In the genomic region with DNA sequence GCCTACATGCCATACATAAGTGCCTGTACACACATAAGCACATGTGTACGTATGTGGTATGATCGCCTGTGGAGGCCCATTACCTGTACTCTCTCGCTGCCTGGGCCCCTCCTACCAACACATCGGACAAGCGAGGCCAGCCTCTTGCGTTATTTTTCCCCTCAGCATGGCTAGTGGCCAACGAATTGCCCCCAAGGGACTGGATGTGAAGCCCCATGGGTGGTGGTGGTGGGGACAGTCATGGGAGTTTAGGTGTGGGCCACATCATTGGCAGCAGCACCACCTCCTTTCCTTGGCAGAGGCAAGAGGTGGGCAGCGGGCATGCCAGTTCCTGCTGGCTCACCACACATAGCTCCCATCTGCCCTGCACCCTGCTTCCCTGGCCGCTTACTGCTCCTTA, we compare ENCODE assay signal across 16 cellular contexts.
"Had no signal": no experiment of that assay in that cellular context is flagged by ENCODE, and none has a peak within 500 bp of the region (broad histone marks: within the 10 kb centered on the region; RNA-seq: fewer than 3 reads in every experiment).

No MANE protein-coding gene starts in this region.

- DNase-seq: activated CD4-positive, alpha-beta T cell treated with anti-CD3 and anti-CD28 coated beads for 36 hours; activated CD4-positive, alpha-beta T cell treated with anti-CD3 and anti-CD28 coated beads, Interleukin-2, amount 50 U/mL, for 48 hours; activated CD8-positive, alpha-beta memory T cell treated with anti-CD3 and anti-CD28 coated beads, Interleukin-2, amount 10 ng/mL, durations not matched to agents 7 days and 5 days; activated naive CD4-positive, alpha-beta T cell treated with Interleukin-2 at 50 U/mL for 16 hours; central memory CD4-positive, alpha-beta T cell; foreskin melanocyte; hypothalamus; left lung; mesendoderm; naive thymus-derived CD8-positive, alpha-beta T cell; spleen; stimulated activated CD4-positive, alpha-beta T cell treated with anti-CD3 and anti-CD28 coated beads, Interleukin-4, amount 100 ng/mL, for 4 hours; stimulated activated naive B cell treated with anti-CD40 and anti-IgM and Interleukin-4, amounts not matched to agents 10 μg/mL and 1 μg/mL and 100 μg/mL, for 72 hours had no signal

- H3K27ac ChIP-seq: epithelial cell of prostate, left lung had no signal

- H3K9me3 ChIP-seq: left lung, spleen, tibial nerve had no signal

- ATAC-seq: activated CD4-positive, alpha-beta T cell treated with anti-CD3 and anti-CD28 coated beads for 36 hours; activated CD8-positive, alpha-beta memory T cell treated with anti-CD3 and anti-CD28 coated beads, Interleukin-2, amount 10 ng/mL, durations not matched to agents 7 days and 5 days; activated T-helper 17 cell treated with anti-CD3 and anti-CD28 coated beads, Interleukin-2, amount 50 U/mL, for 72 hours; naive thymus-derived CD8-positive, alpha-beta T cell; stimulated activated naive B cell treated with anti-CD40 and anti-IgM and Interleukin-4, amounts not matched to agents 10 μg/mL and 1 μg/mL and 100 μg/mL, for 72 hours had no signal

- H3K36me3 ChIP-seq: left lung, tibial nerve had no signal

- H3K27me3 ChIP-seq: left lung, spleen, tibial nerve had no signal

- H3K4me3 ChIP-seq: left lung, spleen, tibial nerve had no signal
